ENCODE assay signal across 1 cellular context in genomic region chr11:67420646-67421420, GRCh38.
TF ChIP-seq lines count a peak whose summit lies in the region.

No MANE protein-coding gene starts in this region.

TF ChIP-seq in HepG2, 621 proteins besides CTCF, POLR2A, EP300 and RAD21 (continued from another document and continues in another):
- no peak for TF ChIP-seq ZUFSP (CRISPR knock-in tag; IDR thresholded peaks at IDR 0.05; ENCODE audit: borderline replicate concordance)
- no peak for TF ChIP-seq PHF5A (CRISPR knock-in tag; IDR thresholded peaks at IDR 0.05; ENCODE audit: low read depth, unreplicated experiment)
- TF ChIP-seq ZMYM3 (CRISPR knock-in tag; IDR thresholded peaks at IDR 0.05), result no peak
- no peak for TF ChIP-seq ZNF800 (CRISPR knock-in tag; IDR thresholded peaks at IDR 0.05)
- no peak for TF ChIP-seq ZNF280B (CRISPR knock-in tag; IDR thresholded peaks at IDR 0.05; ENCODE audit: borderline replicate concordance)
- no peak for TF ChIP-seq ZSCAN12 (CRISPR knock-in tag; IDR thresholded peaks at IDR 0.05)
- no peak for TF ChIP-seq KDM2A (CRISPR knock-in tag; IDR thresholded peaks at IDR 0.05; ENCODE audit: borderline replicate concordance, low read depth)
- no peak for TF ChIP-seq BRD4 (CRISPR knock-in tag; IDR thresholded peaks at IDR 0.05)
- peak; percentile 98 for TF ChIP-seq SP4 (CRISPR knock-in tag; IDR thresholded peaks at IDR 0.05)
- TF ChIP-seq ZNF562 (CRISPR knock-in tag; IDR thresholded peaks at IDR 0.05; ENCODE audit: borderline replicate concordance), result peak; percentile 34; the same call in 1 of the 2 replicates
- TF ChIP-seq CSRNP1 (CRISPR knock-in tag; IDR thresholded peaks at IDR 0.05), result no peak
- TF ChIP-seq ZNF740 (CRISPR knock-in tag; IDR thresholded peaks at IDR 0.05), result no peak
- TF ChIP-seq THRA (CRISPR knock-in tag; IDR thresholded peaks at IDR 0.05; ENCODE audit: borderline replicate concordance), result no peak
- no peak for TF ChIP-seq HINFP (CRISPR knock-in tag; IDR thresholded peaks at IDR 0.05; ENCODE audit: low read depth)
- TF ChIP-seq ZNF556 (CRISPR knock-in tag; IDR thresholded peaks at IDR 0.05; ENCODE audit: borderline replicate concordance), result 0 out of 2 replicates have a peak, but pooled peaks have one; percentile 13
- no peak for TF ChIP-seq NCOA2 (CRISPR knock-in tag; IDR thresholded peaks at IDR 0.05)
- TF ChIP-seq CENPBD1 (CRISPR knock-in tag; IDR thresholded peaks at IDR 0.05; ENCODE audit: borderline replicate concordance, low read depth), result no peak; the same call in 1 of the 2 replicates
- 0 out of 2 replicates have a peak, but pooled peaks have one; percentile 29 for TF ChIP-seq MYC (CRISPR knock-in tag; IDR thresholded peaks at IDR 0.05; ENCODE audit: borderline replicate concordance)
- TF ChIP-seq ZMAT3 (CRISPR knock-in tag; conservative IDR thresholded peaks at IDR 0.05), result no peak
- no peak for TF ChIP-seq PAXIP1 (CRISPR knock-in tag; conservative IDR thresholded peaks at IDR 0.05)
- TF ChIP-seq RXRA (CRISPR knock-in tag; IDR thresholded peaks at IDR 0.05), result no peak
- TF ChIP-seq ZGPAT (CRISPR knock-in tag; IDR thresholded peaks at IDR 0.05), result no peak
- TF ChIP-seq MED8 (CRISPR knock-in tag; IDR thresholded peaks at IDR 0.05; ENCODE audit: insufficient replicate concordance), result no peak
- no peak for TF ChIP-seq MATR3 (CRISPR knock-in tag; IDR thresholded peaks at IDR 0.05)
- TF ChIP-seq ZMAT5 (CRISPR knock-in tag; IDR thresholded peaks at IDR 0.05; ENCODE audit: borderline replicate concordance, low read depth), result no peak
- no peak for TF ChIP-seq ZNF550 (CRISPR knock-in tag; IDR thresholded peaks at IDR 0.05; ENCODE audit: borderline replicate concordance)
- no peak for TF ChIP-seq ZNF7 (CRISPR knock-in tag; IDR thresholded peaks at IDR 0.05)
- TF ChIP-seq EEA1 (CRISPR knock-in tag; IDR thresholded peaks at IDR 0.05; ENCODE audit: borderline replicate concordance), result 0 out of 2 replicates have a peak, but pooled peaks have one; percentile 27
- no peak for TF ChIP-seq MXD3 (CRISPR knock-in tag; IDR thresholded peaks at IDR 0.05)
- TF ChIP-seq XBP1 (CRISPR knock-in tag; IDR thresholded peaks at IDR 0.05), result no peak
- TF ChIP-seq TERF1 (CRISPR knock-in tag; IDR thresholded peaks at IDR 0.05), result no peak
- no peak for TF ChIP-seq ATM (IDR thresholded peaks at IDR 0.05; ENCODE audit: borderline replicate concordance)
- no peak for TF ChIP-seq CREM (IDR thresholded peaks at IDR 0.05)
- no peak for TF ChIP-seq CREM (CRISPR knock-in tag; IDR thresholded peaks at IDR 0.05)
- TF ChIP-seq MAX (IDR thresholded peaks at IDR 0.05), result peak; percentile 86
- no peak for TF ChIP-seq GATAD1 (CRISPR knock-in tag; IDR thresholded peaks at IDR 0.05)
- no peak for TF ChIP-seq ZFP36 (IDR thresholded peaks at IDR 0.05; ENCODE audit: borderline replicate concordance, low read depth, low read length, partially characterized antibody)
- no peak for TF ChIP-seq ZFYVE20 (CRISPR knock-in tag; IDR thresholded peaks at IDR 0.05; ENCODE audit: borderline replicate concordance, low read depth)
- no peak for TF ChIP-seq HNF4G (IDR thresholded peaks at IDR 0.05; ENCODE audit: borderline replicate concordance, low read depth, low read length)
- peak; percentile 19; the same call in 1 of the 2 replicates for TF ChIP-seq HNF4G (CRISPR knock-in tag; IDR thresholded peaks at IDR 0.05; ENCODE audit: borderline replicate concordance, low read depth)
- TF ChIP-seq ZNF841 (CRISPR knock-in tag; IDR thresholded peaks at IDR 0.05; ENCODE audit: borderline replicate concordance), result no peak
- no peak for TF ChIP-seq ZNF543 (CRISPR knock-in tag; IDR thresholded peaks at IDR 0.05)
- TF ChIP-seq JUND (CRISPR knock-in tag; IDR thresholded peaks at IDR 0.05), result no peak
- TF ChIP-seq HMG20A (CRISPR knock-in tag; IDR thresholded peaks at IDR 0.05; ENCODE audit: borderline replicate concordance), result no peak
- TF ChIP-seq TBX2 (CRISPR knock-in tag; IDR thresholded peaks at IDR 0.05; ENCODE audit: borderline replicate concordance), result no peak
- TF ChIP-seq DPF2 (CRISPR knock-in tag; IDR thresholded peaks at IDR 0.05; ENCODE audit: borderline replicate concordance, low read depth), result no peak
- 0 out of 2 replicates have a peak, but pooled peaks have one; percentile 42 for TF ChIP-seq ZNF607 (CRISPR knock-in tag; IDR thresholded peaks at IDR 0.05; ENCODE audit: borderline replicate concordance)
